ENCODE assay signal across 12 cellular contexts in the genomic region with DNA sequence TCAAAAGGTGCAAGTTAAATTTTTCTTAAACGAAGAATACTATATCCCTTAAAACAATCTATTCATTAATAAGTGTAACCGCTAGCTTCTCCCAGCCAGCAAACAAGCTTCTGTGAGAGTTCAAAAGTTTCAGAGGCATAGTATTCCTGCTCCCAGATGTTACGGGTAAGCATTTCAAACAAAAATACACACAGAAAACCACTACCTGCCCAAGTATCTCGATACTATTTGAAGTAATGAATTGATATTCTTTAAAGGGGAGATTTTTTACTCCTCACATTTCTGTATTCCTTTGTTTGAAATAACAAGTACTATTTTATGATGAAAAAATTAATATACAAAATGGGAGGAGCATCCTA. TPM values are rescaled to one million over a fixed set of nuclear protein-coding genes. Genes with fewer than 3 reads are reported as not detected.
DNase-seq lines count a peak whose midpoint lies in the region; ATAC-seq, FAIRE-seq and TF ChIP-seq lines count a peak whose summit lies in the region.
"Had no signal": no experiment of that assay in that cellular context is flagged by ENCODE, and none has a peak within 500 bp of the region (broad histone marks: within the 10 kb centered on the region; RNA-seq: fewer than 3 reads in every experiment).

No MANE protein-coding gene starts in this region.

- peaks cover 0 to 8% (median 3%) of the 10 kb centered on the region in 3 donors for H3K36me3 Mint-ChIP-seq in immature natural killer cell

- TF ChIP-seq EP300 in K562 (IDR thresholded peaks at IDR 0.05; ENCODE audit: low read length) = no peak

- H3K9me1 ChIP-seq in K562 (ENCODE audit: control insufficient read depth, insufficient read depth, low read length) = no peaks in the 10 kb centered on the region

- peaks cover 19 to 28% of the 10 kb centered on the region in 2 donors for H3K4me1 Mint-ChIP-seq in immature natural killer cell

- peaks cover 6 to 43% (median 20%) of the 10 kb centered on the region in 6 donors for H3K9me3 Mint-ChIP-seq in immature natural killer cell

- CTCF ChIA-PET in K562 (lab: Yijun Ruan, JAX; ENCODE audit: low intra/inter-chr PET ratio) = no interaction called here

- TF ChIP-seq CTCF in K562 (IDR thresholded peaks at IDR 0.05 in 2 of 3, conservative IDR thresholded peaks at IDR 0.05 in 1 of 3; ENCODE audit: insufficient read depth in 2 of 3, low read depth in 1 of 3, low read length in 3 of 3) (no peak), mucosa of descending colon (IDR thresholded peaks at IDR 0.05) (no peak)

- peaks cover 10 to 40% (median 37%) of the 10 kb centered on the region in 3 donors for H3K27me3 Mint-ChIP-seq in immature natural killer cell (ENCODE audit: low read depth in 3 of 3)

- no peak for TF ChIP-seq RAD21 in K562 (CRISPR knock-in tag; conservative IDR thresholded peaks at IDR 0.05 in 1 of 2, IDR thresholded peaks at IDR 0.05 in 1 of 2)

- H3K36me3 ChIP-seq in HAP-1 (replicated peaks) (no peaks in the 10 kb centered on the region), K562 (ENCODE audit: control insufficient read depth, insufficient read depth, low read length) (no peaks in the 10 kb centered on the region), skeletal muscle satellite cell (ENCODE audit: insufficient read depth, low read length) (no peaks in the 10 kb centered on the region), mucosa of descending colon (ENCODE audit: low read depth) (no peaks in the 10 kb centered on the region)

- no peak overlapping the region for H3K27ac Mint-ChIP-seq in immature natural killer cell
- H3K27ac Mint-ChIP-seq: activated naive CD4-positive, alpha-beta T cell treated with anti-CD3 and anti-CD28 coated beads, Interleukin-2, amount 50 U/mL, for 72 hours; naive B cell; stimulated activated naive CD8-positive, alpha-beta T cell treated with anti-CD3 and anti-CD28 coated beads, Interleukin-15, amount 100 ng/mL, for 72 hours had no signal

- peak overlapping the region; percentile 70 for H3K4me3 ChIP-seq in HAP-1
- peak overlapping the region; percentile 76 for H3K4me3 ChIP-seq in K562
- H3K4me3 ChIP-seq in skeletal muscle satellite cell (ENCODE audit: low read length) = peak overlapping the region; percentile 93
- no peak overlapping the region for H3K4me3 ChIP-seq in mucosa of descending colon

- peak overlapping the region in 3 of 5 donors; percentile 9 to 38 (median 12) for H3K4me3 Mint-ChIP-seq in immature natural killer cell

- 0 out of 2 replicates have a peak, but pooled peaks cover 3% of the 10 kb centered on the region for H4K20me1 ChIP-seq in K562 (replicated peaks; ENCODE audit: control insufficient read depth, insufficient read depth, low read length)

- H3K4me2 ChIP-seq in K562 (ENCODE audit: insufficient read depth, low read length) (peak overlapping the region; percentile 74), skeletal muscle satellite cell (ENCODE audit: low read length) (peak overlapping the region; percentile 82)

- intact Hi-C loops in K562 (cut with micrococcal nuclease) (no loop called here), mucosa of descending colon (cut with DNase I, micrococcal nuclease) (no loop called here)

- H3K27ac ChIP-seq in K562 (ENCODE audit: extremely low read depth, low read depth, low read length) (peak overlapping the region; percentile 59; the same call in 2 of the 3 replicates), substantia nigra (ENCODE audit: low read depth, low read length, poor library complexity, severe bottlenecking) (no peak overlapping the region)

- H3K27me3 ChIP-seq in HAP-1 (ENCODE audit: low read depth) (no peaks in the 10 kb centered on the region), K562 (ENCODE audit: control insufficient read depth in 2 of 2, insufficient read depth in 2 of 2, low read length in 2 of 2) (no peaks in the 10 kb centered on the region), skeletal muscle satellite cell (ENCODE audit: control insufficient read depth, insufficient read depth, low read length) (no peaks in the 10 kb centered on the region)

- ATAC-seq in K562 (no peak), mucosa of descending colon (no peak), GM21737 (IDR thresholded peaks at IDR 0.05; ENCODE audit: unreplicated experiment) (no peak)

- TF ChIP-seq POLR2A in K562 (conservative IDR thresholded peaks at IDR 0.05) = no peak

- no peaks in the 10 kb centered on the region for H3K9me3 ChIP-seq in HAP-1
- no peaks in the 10 kb centered on the region for H3K9me3 ChIP-seq in K562 (replicated peaks; ENCODE audit: control insufficient read depth, insufficient read depth, low read depth, low read length)
- no peaks in the 10 kb centered on the region for H3K9me3 ChIP-seq in skeletal muscle satellite cell (replicated peaks; ENCODE audit: low read length)
- no peaks in the 10 kb centered on the region for H3K9me3 ChIP-seq in mucosa of descending colon

- no peak for FAIRE-seq in K562 (lab: Jason Lieb, UNC)

- in situ Hi-C loops in HAP-1 (cut with MboI; ENCODE audit: low sequenced_read_pairs) (no loop called here), K562 (cut with MboI) (no loop called here)

- H3K4me1 ChIP-seq in HAP-1 (peaks cover 23% of the 10 kb centered on the region), K562 (replicated peaks in 1 of 2; ENCODE audit: control insufficient read depth in 2 of 2, insufficient read depth in 2 of 2, low read length in 2 of 2) (peaks cover 6% of the 10 kb centered on the region in 2 experiments), skeletal muscle satellite cell (ENCODE audit: control insufficient read depth, insufficient read depth, low read length) (peaks cover 24% of the 10 kb centered on the region), mucosa of descending colon (ENCODE audit: low read depth) (peaks cover 12% of the 10 kb centered on the region)

- 8% methylated on average over 4 of the region's 4 CpGs for WGBS in K562 (ENCODE audit: insufficient coverage, low coverage, missing lambda C conversion rate)

- peak overlapping the region in 1 of 2 experiments; percentile 66; a peak in 2 of 4 replicates for H3K9ac ChIP-seq in K562 (ENCODE audit: insufficient read depth in 1 of 2, low read depth in 2 of 2, low read length in 2 of 2)
- peak overlapping the region; percentile 95 for H3K9ac ChIP-seq in skeletal muscle satellite cell (ENCODE audit: low read depth, low read length)

- DNase-seq in HAP-1 (ENCODE audit: low spot score in 2 of 2) = peak in 1 of 2 experiments; percentile 9
- DNase-seq in K562 (ENCODE audit: extremely low read depth in 1 of 4, low spot score in 3 of 4) = no peak
- DNase-seq in immature natural killer cell = no peak
- no peak for DNase-seq in NCI-H1694 treated with DMSO at 0.1 percent for 48 hours (lab: John Stamatoyannopoulos, UW)
- no peak for DNase-seq in mucosa of descending colon
- no peak for DNase-seq in substantia nigra (lab: John Stamatoyannopoulos, UW)

- TSS peak; percentile 43 for BruUV-seq in K562 (replicated peaks; lab: Mats Ljungman, UMichigan)

- POLR2A ChIA-PET in K562 (lab: Yijun Ruan, JAX) = interaction anchor here (0.6 to 1.2 kb wide), 9 partner anchors 9 to 116 kb away, joined by 3 to 7 read pairs (median 3); no protein-coding TSS in a partner anchor

- H3K79me2 ChIP-seq in K562 (ENCODE audit: control insufficient read depth, insufficient read depth, low read length) = peaks cover 55% of the 10 kb centered on the region

- no peak overlapping the region for H2AFZ ChIP-seq in K562 (ENCODE audit: low read depth, low read length)

TF ChIP-seq in K562, 482 proteins besides CTCF, POLR2A, EP300 and RAD21 (continues in another document):
- TF ChIP-seq GABPB2 (CRISPR knock-in tag; conservative IDR thresholded peaks at IDR 0.05) (no peak), HNRNPK (IDR thresholded peaks at IDR 0.05; ENCODE audit: low read depth, low read length, poor library complexity, severe bottlenecking) (no peak), ZNF347 (CRISPR knock-in tag; IDR thresholded peaks at IDR 0.05; ENCODE audit: low read depth) (no peak), CHD1 (IDR thresholded peaks at IDR 0.05; ENCODE audit: low read length) (no peak), SAFB (IDR thresholded peaks at IDR 0.05; ENCODE audit: borderline replicate concordance, low read depth, low read length) (no peak), RBM39 (optimal IDR thresholded peaks at IDR 0.05; ENCODE audit: low read depth, low read length) (no peak), ATF7 (IDR thresholded peaks at IDR 0.05) (no peak)

RNA-seq across cellular contexts. Expression of a gene that starts 1.5 kb away (rescaled TPM):
- total RNA-seq in K562 (2011; cell fraction: chromatin; rRNA removed; ENCODE audit: low replicate concordance) = 51.1 and 121 TPM in 2 replicates
- total RNA-seq in K562 (2011; cell fraction: nucleolus; rRNA removed) = 21.2 and 25.1 TPM in 2 replicates
- total RNA-seq in K562 (2011; cell fraction: nucleoplasm; rRNA removed) = 47.7 and 51.7 TPM in 2 replicates
- total RNA-seq in K562 (2014; rRNA removed) (16.3 and 18.7 TPM in 2 replicates), K562 (2014; rRNA removed; fragmentation: Illumina TruSeq; extraction: Trizol) (30.7 and 31.2 TPM in 2 replicates), K562 (2015; rRNA removed; fragmentation: Illumina TruSeq; extraction: Trizol) (28.0 and 30.5 TPM in 2 replicates), K562 (2021) (34.6 and 39.3 TPM in 2 replicates), mucosa of descending colon (100 to 1,000 TPM in 1 of 3 donors, 10 to 100 TPM in 2; 78.8 to 129 (median 86.9) TPM)
- polyA plus RNA-seq in K562 (2011; rRNA removed) (29.7 and 30.0 TPM in 2 replicates), K562 (2014; fragmentation: Illumina TruSeq; extraction: Trizol) (26.4 and 29.1 TPM in 2 replicates), K562 (2014; fragmentation: Nextera tagmentation; extraction: Ambion mirVana) (10 to 100 TPM in 1 of 2 experiments, 1 to 10 TPM in 1; 9.1 to 25.6 TPM), K562 (2014; rRNA removed) (27.8 and 28.5 TPM in 2 replicates), immature natural killer cell (not detected)
- 15.3 and 18.0 TPM in 2 replicates for polyA plus RNA-seq in K562 (2011; cell fraction: cytosol; rRNA removed)
- 24.3 and 24.7 TPM in 2 replicates for polyA plus RNA-seq in K562 (2011; cell fraction: nucleus; rRNA removed)
- 14.0 and 17.1 TPM in 2 replicates for polyA plus RNA-seq in K562 (2012)
- polyA minus RNA-seq in K562 (2011; rRNA and poly(A)+ RNA removed) = 68.2 and 70.3 TPM in 2 replicates
- 26.6 and 28.8 TPM in 2 replicates for polyA minus RNA-seq in K562 (2011; cell fraction: cytosol; rRNA and poly(A)+ RNA removed)
- 28.5 and 37.9 TPM in 2 replicates for polyA minus RNA-seq in K562 (2011; cell fraction: nucleus; rRNA and poly(A)+ RNA removed)
- 36.0 and 50.0 TPM in 2 replicates for total RNA-seq in skeletal muscle satellite cell (2012; rRNA removed)
- total RNA-seq: T-helper 2 cell treated with Interferon-gamma antibody and Interleukin-4, amounts not matched to agents 100 ng/mL and 5 ng/mL, for 36 hours had no signal
